In genomic region chr15:77696871-77697270, GRCh38 we compare ENCODE assay signal across 18 cellular contexts.
"Had no signal": no experiment of that assay in that cellular context is flagged by ENCODE, and none has a peak within 500 bp of the region (broad histone marks: within the 10 kb centered on the region; RNA-seq: fewer than 3 reads in every experiment).

No MANE protein-coding gene starts in this region.

- H2AFZ ChIP-seq: parathyroid adenoma had no signal

- H3K4me3 ChIP-seq: coronary artery, lower lobe of right lung, prostate gland, spleen, thoracic aorta, transverse colon had no signal

- H3K27ac ChIP-seq: coronary artery, lower lobe of right lung, parathyroid adenoma, prostate gland, spleen, thoracic aorta, transverse colon had no signal

- H3K36me3 ChIP-seq: lower lobe of right lung, prostate gland, spleen, thoracic aorta, transverse colon had no signal

- H3K9ac ChIP-seq: parathyroid adenoma had no signal

- DNase-seq: effector CD8-positive, alpha-beta T cell; foreskin melanocyte; islet precursor cell; lower lobe of right lung; natural killer cell; occipital lobe; spleen; stimulated activated CD4-positive, alpha-beta T cell treated with anti-CD3 and anti-CD28 coated beads, Interleukin-15, amount 100 ng/mL, for 24 hours; stimulated activated CD4-positive, alpha-beta T cell treated with anti-CD3 and anti-CD28 coated beads, Interleukin-1b, Interleukin-23, amount 100 ng/mL, for 48 hours; stimulated activated CD4-positive, alpha-beta T cell treated with anti-CD3 and anti-CD28 coated beads, Interleukin-4, amount 100 ng/mL, for 24 hours; transverse colon had no signal

- H3K9me3 ChIP-seq: lower lobe of right lung, prostate gland, spleen, thoracic aorta, transverse colon had no signal

- H3K79me2 ChIP-seq: parathyroid adenoma had no signal

- H3K4me1 ChIP-seq: lower lobe of right lung, parathyroid adenoma, prostate gland, transverse colon had no signal

- ATAC-seq: left lobe of liver; lower lobe of right lung; natural killer cell; sciatic nerve; stimulated activated memory B cell treated with anti-CD40 and anti-IgM and Interleukin-4, amounts not matched to agents 10 μg/mL and 1 μg/mL and 100 μg/mL, for 72 hours had no signal
